Comparison of ENCODE assay signal across 15 cellular contexts in the genomic region with DNA sequence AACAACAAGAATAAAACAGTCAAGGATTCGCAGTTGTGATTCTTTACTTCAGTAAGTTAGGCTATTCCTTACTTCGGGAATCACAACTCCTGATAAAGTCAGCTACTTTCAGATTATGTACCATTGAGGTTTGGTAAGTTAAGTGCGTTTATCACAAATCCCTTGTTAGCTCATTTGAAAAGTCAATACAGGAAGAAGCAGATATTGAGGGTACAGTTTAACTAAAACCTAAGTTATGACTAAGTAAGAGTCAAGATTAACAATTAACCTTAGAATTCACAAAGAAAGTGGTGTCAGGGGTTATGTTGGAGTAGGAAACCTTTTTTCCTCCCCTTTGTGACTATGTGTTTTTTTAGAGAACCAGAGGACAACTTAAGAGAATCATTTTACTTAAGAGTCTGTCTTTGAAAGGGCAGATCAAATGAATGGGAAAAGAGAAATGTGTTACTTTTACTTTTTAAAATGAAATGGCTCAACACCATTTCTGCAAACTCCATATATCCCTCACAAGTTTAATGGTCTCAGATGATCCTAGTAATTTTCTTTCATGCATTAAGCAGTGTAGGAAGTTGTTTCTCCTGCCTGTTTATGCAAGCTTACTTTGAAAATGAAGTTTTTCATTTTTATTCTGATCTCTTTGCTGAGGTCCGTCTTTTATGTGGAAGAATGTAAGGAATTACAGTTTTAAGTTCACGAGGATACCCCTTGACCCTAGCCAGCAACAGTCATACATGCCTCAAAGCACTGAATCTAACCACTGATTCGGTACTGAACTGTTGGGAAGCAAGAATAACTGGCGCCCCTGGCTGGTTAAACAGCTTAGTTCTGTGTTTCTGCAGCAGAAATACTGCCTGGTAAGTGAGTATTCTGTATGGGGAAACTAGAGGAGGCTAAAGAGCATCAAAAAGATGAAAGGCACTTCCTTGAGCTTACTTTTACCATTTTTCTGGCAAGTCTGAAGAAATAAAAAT.
DNase-seq lines count a peak whose midpoint lies in the region; ATAC-seq and TF ChIP-seq lines count a peak whose summit lies in the region.
"Had no signal": no experiment of that assay in that cellular context is flagged by ENCODE, and none has a peak within 500 bp of the region (broad histone marks: within the 10 kb centered on the region; RNA-seq: fewer than 3 reads in every experiment).

No MANE protein-coding gene starts in this region.

- DNase-seq in AG09309 (ENCODE audit: low read depth) (peak; percentile 63), chondrocyte (ENCODE audit: low spot score) (no peak), breast epithelium (ENCODE audit: low spot score in 2 of 2) (no peak), prostate gland (ENCODE audit: low spot score) (no peak)
- DNase-seq: activated T-cell treated with anti-CD3 and anti-CD28 coated beads for 4 hours; CD4-positive, CD25-positive, alpha-beta regulatory T cell; effector memory CD4-positive, alpha-beta T cell; lower lobe of right lung; NCI-H446 treated with DMSO at 0.1 percent for 48 hours; spleen; stimulated activated naive CD8-positive, alpha-beta T cell treated with anti-CD3 and anti-CD28 coated beads, Interleukin-15, Interleukin-2, amounts not matched to agents 100 U/mL and 50 U/mL, for 24 hours had no signal

- peak; percentile 40 to 68 for TF ChIP-seq RAD21 in liver (IDR thresholded peaks at IDR 0.05)

- TF ChIP-seq POLR2A in breast epithelium (IDR thresholded peaks at IDR 0.05): no peak
- TF ChIP-seq POLR2A in prostate gland (IDR thresholded peaks at IDR 0.05): no peak

- peak; percentile 45 for TF ChIP-seq CTCF in AG09309 (IDR thresholded peaks at IDR 0.05; ENCODE audit: control insufficient read depth, insufficient read depth, low read depth, low read length, missing control alignments)
- TF ChIP-seq CTCF in chondrocyte (IDR thresholded peaks at IDR 0.05): peak; percentile 74
- no peak for TF ChIP-seq CTCF in liver (IDR thresholded peaks at IDR 0.05; ENCODE audit: low read depth, low read length, missing input control)
- no peak for TF ChIP-seq CTCF in breast epithelium (IDR thresholded peaks at IDR 0.05)
- no peak for TF ChIP-seq CTCF in prostate gland (IDR thresholded peaks at IDR 0.05)

- peaks cover 3 to 21% (median 9%) of the 10 kb centered on the region in 4 donors for H3K4me1 ChIP-seq in liver (ENCODE audit: control insufficient read depth in 4 of 4, insufficient read depth in 4 of 4, low read length in 3 of 4)
- H3K4me1 ChIP-seq in breast epithelium: no peaks in the 10 kb centered on the region
- H3K4me1 ChIP-seq in prostate gland (replicated peaks): no peaks in the 10 kb centered on the region
- H3K4me1 ChIP-seq: lower lobe of right lung, spleen had no signal

- H3K27ac ChIP-seq in liver (ENCODE audit: low read depth in 1 of 2, low read length in 2 of 2) (peak overlapping the region in 1 of 2 donors; percentile 25), breast epithelium (no peak overlapping the region), prostate gland (no peak overlapping the region)
- H3K27ac ChIP-seq: lower lobe of right lung, spleen had no signal

- no peak overlapping the region for H3K9ac ChIP-seq in liver (ENCODE audit: low read depth in 1 of 2, low read length in 2 of 2)

- no peaks in the 10 kb centered on the region for H3K27me3 ChIP-seq in liver (ENCODE audit: control insufficient read depth in 4 of 4, insufficient read depth in 4 of 4, low read length in 3 of 4)
- H3K27me3 ChIP-seq in breast epithelium: no peaks in the 10 kb centered on the region
- H3K27me3 ChIP-seq in prostate gland (replicated peaks; ENCODE audit: insufficient read depth): no peaks in the 10 kb centered on the region
- H3K27me3 ChIP-seq: spleen had no signal

- no peaks in the 10 kb centered on the region for H3K9me3 Mint-ChIP-seq in chondrocyte (ENCODE audit: low read depth)

- ATAC-seq in HG03457 (IDR thresholded peaks at IDR 0.05; ENCODE audit: unreplicated experiment) (peak; percentile 67), GM18519 (IDR thresholded peaks at IDR 0.05; ENCODE audit: low FRiP score, unreplicated experiment) (no peak), SK-N-SH treated with all-trans-retinoic acid at 6 μM for 48 hours (no peak)
- ATAC-seq: stimulated activated naive CD8-positive, alpha-beta T cell treated with anti-CD3 and anti-CD28 coated beads, Interleukin-15, Interleukin-2, amounts not matched to agents 100 U/mL and 50 U/mL, for 24 hours had no signal

- H3K4me3 ChIP-seq in AG09309 (ENCODE audit: control insufficient read depth, low read depth, low read length) (no peak overlapping the region), liver (ENCODE audit: low read depth in 1 of 3, low read length in 3 of 3) (no peak overlapping the region), breast epithelium (no peak overlapping the region), prostate gland (no peak overlapping the region)
- H3K4me3 ChIP-seq: lower lobe of right lung, spleen had no signal

- peak overlapping the region; percentile 67 for H3K27ac Mint-ChIP-seq in chondrocyte (ENCODE audit: unreplicated experiment)
- H3K27ac Mint-ChIP-seq: CD4-positive, CD25-positive, alpha-beta regulatory T cell had no signal

- H3K27me3 Mint-ChIP-seq in chondrocyte (ENCODE audit: low read depth): peaks cover 1% of the 10 kb centered on the region
- H3K27me3 Mint-ChIP-seq: CD4-positive, CD25-positive, alpha-beta regulatory T cell had no signal

- H3K36me3 ChIP-seq in liver (ENCODE audit: control insufficient read depth in 4 of 4, insufficient read depth in 3 of 4, low read depth in 1 of 4, low read length in 3 of 4) (peaks cover 1 to 4% (median 2%) of the 10 kb centered on the region in 4 donors), breast epithelium (no peaks in the 10 kb centered on the region), prostate gland (no peaks in the 10 kb centered on the region)
- H3K36me3 ChIP-seq: lower lobe of right lung, spleen had no signal

- WGBS in liver: 52% methylated on average over 7 of the region's 7 CpGs
- 70% methylated on average over 7 of the region's 7 CpGs for WGBS in prostate gland

- H3K4me3 Mint-ChIP-seq in chondrocyte (ENCODE audit: unreplicated experiment): no peak overlapping the region
- H3K4me3 Mint-ChIP-seq: CD4-positive, CD25-positive, alpha-beta regulatory T cell had no signal

- H3K4me1 Mint-ChIP-seq in chondrocyte (ENCODE audit: low read depth): peaks cover 41% of the 10 kb centered on the region
- H3K4me1 Mint-ChIP-seq: CD4-positive, CD25-positive, alpha-beta regulatory T cell had no signal

- intact Hi-C loops in breast epithelium (cut with DNase I; ENCODE audit: low total_unique reads) (no loop called here), prostate gland (cut with DNase I) (no loop called here)

- peaks cover 1% of the 10 kb centered on the region for H3K36me3 Mint-ChIP-seq in chondrocyte (ENCODE audit: low read depth)
- H3K36me3 Mint-ChIP-seq: CD4-positive, CD25-positive, alpha-beta regulatory T cell had no signal

- H3K9me3 ChIP-seq in liver (ENCODE audit: control insufficient read depth in 4 of 4, low read length in 3 of 4) (no peaks in the 10 kb centered on the region), breast epithelium (no peaks in the 10 kb centered on the region), prostate gland (no peaks in the 10 kb centered on the region)
- H3K9me3 ChIP-seq: lower lobe of right lung, spleen had no signal

TF ChIP-seq in liver, 16 proteins besides CTCF, POLR2A, EP300 and RAD21 (continues in another document):
- no peak for TF ChIP-seq FOXA2 (IDR thresholded peaks at IDR 0.05)
- TF ChIP-seq TAF1 (conservative IDR thresholded peaks at IDR 0.05): no peak
- TF ChIP-seq FOXA1 (IDR thresholded peaks at IDR 0.05): no peak
- no peak for TF ChIP-seq HNF4G (IDR thresholded peaks at IDR 0.05)
- no peak for TF ChIP-seq GABPA (IDR thresholded peaks at IDR 0.05 in 1 of 2, conservative IDR thresholded peaks at IDR 0.05 in 1 of 2)
- peak in 1 of 2 donors; percentile 33 for TF ChIP-seq JUND (IDR thresholded peaks at IDR 0.05)
- no peak for TF ChIP-seq SP1 (IDR thresholded peaks at IDR 0.05)
- no peak for TF ChIP-seq NR2F2 (IDR thresholded peaks at IDR 0.05)

TF ChIP-seq in SK-N-SH treated with all-trans-retinoic acid at 6 μM for 48 hours, 23 proteins besides CTCF, POLR2A, EP300 and RAD21:
- TF ChIP-seq ARNTL (CRISPR knock-in tag; IDR thresholded peaks at IDR 0.05; ENCODE audit: borderline replicate concordance, low read depth): no peak
- no peak for TF ChIP-seq TOX (CRISPR knock-in tag; IDR thresholded peaks at IDR 0.05; ENCODE audit: borderline replicate concordance)
- no peak for TF ChIP-seq GLIS3 (CRISPR knock-in tag; IDR thresholded peaks at IDR 0.05)
- TF ChIP-seq, protein P1, sequence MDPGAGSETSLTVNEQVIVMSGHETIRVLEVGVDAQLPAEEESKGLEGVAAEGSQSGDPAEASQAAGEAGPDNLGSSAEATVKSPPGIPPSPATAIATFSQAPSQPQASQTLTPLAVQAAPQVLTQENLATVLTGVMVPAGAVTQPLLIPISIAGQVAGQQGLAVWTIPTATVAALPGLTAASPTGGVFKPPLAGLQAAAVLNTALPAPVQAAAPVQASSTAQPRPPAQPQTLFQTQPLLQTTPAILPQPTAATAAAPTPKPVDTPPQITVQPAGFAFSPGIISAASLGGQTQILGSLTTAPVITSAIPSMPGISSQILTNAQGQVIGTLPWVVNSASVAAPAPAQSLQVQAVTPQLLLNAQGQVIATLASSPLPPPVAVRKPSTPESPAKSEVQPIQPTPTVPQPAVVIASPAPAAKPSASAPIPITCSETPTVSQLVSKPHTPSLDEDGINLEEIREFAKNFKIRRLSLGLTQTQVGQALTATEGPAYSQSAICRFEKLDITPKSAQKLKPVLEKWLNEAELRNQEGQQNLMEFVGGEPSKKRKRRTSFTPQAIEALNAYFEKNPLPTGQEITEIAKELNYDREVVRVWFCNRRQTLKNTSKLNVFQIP (CRISPR knock-in tag; IDR thresholded peaks at IDR 0.05; ENCODE audit: borderline replicate concordance, low read depth): no peak

Comparison
In these comparisons a context has a peak if more than half of its experiments do, and no peak if none do; other contexts are left out.
1. CTCF ChIP-seq: peak in AG09309 (single experiment) and chondrocyte (single experiment); none in liver (single experiment), breast epithelium (0 of 3) and prostate gland (0 of 4).